In the genomic region with DNA sequence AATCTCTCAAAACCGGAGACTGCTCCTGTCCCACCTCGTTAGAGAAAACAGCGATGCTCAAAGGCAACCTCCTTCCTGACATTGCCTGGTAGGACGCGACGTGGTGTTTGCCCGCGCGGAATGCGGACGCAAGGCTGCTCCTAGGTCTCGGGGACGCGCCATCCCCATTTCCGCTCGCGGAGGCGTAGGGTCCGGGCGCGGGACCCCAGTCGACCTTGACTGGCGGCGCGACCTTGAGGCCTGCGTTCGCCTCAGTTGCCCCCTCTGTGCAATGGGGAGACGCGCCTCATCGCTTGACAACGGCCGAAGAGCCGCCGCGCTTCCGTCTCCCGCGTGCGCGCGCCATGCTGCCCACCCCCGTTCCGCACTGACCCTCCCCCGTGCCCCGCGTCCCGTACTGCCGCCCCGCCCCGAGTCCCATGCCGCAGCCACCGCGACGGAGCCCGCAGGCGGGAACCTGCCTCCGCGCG, we compare ENCODE assay signal across 8 cellular contexts. TPM values are rescaled to one million over a fixed set of nuclear protein-coding genes. Genes with fewer than 3 reads are reported as not detected.
DNase-seq lines count a peak whose midpoint lies in the region; ATAC-seq and TF ChIP-seq lines count a peak whose summit lies in the region.

No MANE protein-coding gene starts in this region.

- H3K27me3 ChIP-seq in cardiac muscle cell = no peaks in the 10 kb centered on the region
- no peaks in the 10 kb centered on the region for H3K27me3 ChIP-seq in psoas muscle (ENCODE audit: insufficient read depth in 3 of 3, low read length in 2 of 3)

- H3K4me3 ChIP-seq in cardiac muscle cell (peak overlapping the region; percentile 62), psoas muscle (peak overlapping the region; percentile 70)

- DNase-seq in activated CD4-positive, alpha-beta T cell treated with anti-CD3 and anti-CD28 coated beads, Interleukin-2, amount 10 ng/mL, durations not matched to agents 24 days and 14 days = no peak
- no peak for DNase-seq in activated CD4-positive, alpha-beta T cell treated with anti-CD3 and anti-CD28 coated beads for 4 hours
- DNase-seq in HFFc6 = peak; percentile 45
- peak; percentile 87 for DNase-seq in NCI-H146 (lab: John Stamatoyannopoulos, UW)
- DNase-seq in cardiac muscle cell (ENCODE audit: low read depth in 1 of 2, low spot score in 1 of 2) = peak; percentile 53 to 59
- DNase-seq in psoas muscle = no peak
- DNase-seq in activated CD4-positive, alpha-beta T cell treated with anti-CD3 and anti-CD28 coated beads, Interleukin-2, amount 50 U/mL, for 1 hour = no peak

- H3K4me3 Mint-ChIP-seq in activated CD4-positive, alpha-beta T cell treated with anti-CD3 and anti-CD28 coated beads, Interleukin-2, amount 10 ng/mL, durations not matched to agents 24 days and 14 days = peak overlapping the region; percentile 98
- H3K4me3 Mint-ChIP-seq in HFFc6 = peak overlapping the region; percentile 98
- peak overlapping the region; percentile 97 for H3K4me3 Mint-ChIP-seq in activated T-helper 17 cell treated with anti-CD3 and anti-CD28 coated beads, Interleukin-2, amount 50 U/mL, for 72 hours

- H3K27ac ChIP-seq in cardiac muscle cell = no peak overlapping the region
- peak overlapping the region; percentile 89 for H3K27ac ChIP-seq in psoas muscle

- H3K36me3 ChIP-seq in cardiac muscle cell (peaks cover 17% of the 10 kb centered on the region), psoas muscle (ENCODE audit: insufficient read depth in 1 of 2, low read depth in 1 of 2) (peaks cover 3 to 26% of the 10 kb centered on the region in 2 donors)

- H3K9me3 Mint-ChIP-seq in activated CD4-positive, alpha-beta T cell treated with anti-CD3 and anti-CD28 coated beads, Interleukin-2, amount 10 ng/mL, durations not matched to agents 24 days and 14 days = no peaks in the 10 kb centered on the region
- peaks cover 5% of the 10 kb centered on the region; the same call in 1 of the 2 replicates for H3K9me3 Mint-ChIP-seq in HFFc6
- H3K9me3 Mint-ChIP-seq in activated T-helper 17 cell treated with anti-CD3 and anti-CD28 coated beads, Interleukin-2, amount 50 U/mL, for 72 hours = no peaks in the 10 kb centered on the region

- intact Hi-C loops in activated CD4-positive, alpha-beta T cell treated with anti-CD3 and anti-CD28 coated beads, Interleukin-2, amount 10 ng/mL, durations not matched to agents 24 days and 14 days (cut with micrococcal nuclease) = loop anchor here (1.0 to 2.0 kb wide), 10 partner anchors 48 to 713 kb away; partner anchors contain the start of genes MYO1G, OGDH, POLM and PURB
- intact Hi-C loops in psoas muscle (cut with DNase I) = loop anchor here in 1 of 2 donors (2.0 to 5.0 kb wide), 3 partner anchors 51 to 209 kb away; partner anchors contain the start of gene OGDH

- H3K9me3 ChIP-seq in cardiac muscle cell (ENCODE audit: low read depth) = no peaks in the 10 kb centered on the region
- H3K9me3 ChIP-seq in psoas muscle = no peaks in the 10 kb centered on the region

- peaks cover 26% of the 10 kb centered on the region for H3K4me1 Mint-ChIP-seq in activated CD4-positive, alpha-beta T cell treated with anti-CD3 and anti-CD28 coated beads, Interleukin-2, amount 10 ng/mL, durations not matched to agents 24 days and 14 days
- peaks cover 49% of the 10 kb centered on the region for H3K4me1 Mint-ChIP-seq in HFFc6 (ENCODE audit: low read depth)
- H3K4me1 Mint-ChIP-seq in activated T-helper 17 cell treated with anti-CD3 and anti-CD28 coated beads, Interleukin-2, amount 50 U/mL, for 72 hours = peaks cover 16% of the 10 kb centered on the region

- H3K27ac Mint-ChIP-seq in activated CD4-positive, alpha-beta T cell treated with anti-CD3 and anti-CD28 coated beads, Interleukin-2, amount 10 ng/mL, durations not matched to agents 24 days and 14 days = peak overlapping the region; percentile 97
- H3K27ac Mint-ChIP-seq in HFFc6 = peak overlapping the region; percentile 98
- H3K27ac Mint-ChIP-seq in activated T-helper 17 cell treated with anti-CD3 and anti-CD28 coated beads, Interleukin-2, amount 50 U/mL, for 72 hours = peak overlapping the region; percentile 89

- H3K4me1 ChIP-seq in cardiac muscle cell (ENCODE audit: low read depth) (peaks cover 10% of the 10 kb centered on the region), psoas muscle (peaks cover 11% of the 10 kb centered on the region)

- 1% methylated on average over 54 to 59 of the region's 59 CpGs for WGBS in psoas muscle, 3 donors

- peak; percentile 44 for ATAC-seq in activated T-helper 17 cell treated with anti-CD3 and anti-CD28 coated beads, Interleukin-2, amount 50 U/mL, for 72 hours (replicated peaks)
- ATAC-seq in psoas muscle = peak in 2 of 4 donors; percentile 6 to 11

- TF ChIP-seq CTCF in HFFc6 (IDR thresholded peaks at IDR 0.05) (no peak), cardiac muscle cell (IDR thresholded peaks at IDR 0.05; ENCODE audit: low read depth, low read length) (no peak), psoas muscle (IDR thresholded peaks at IDR 0.05) (no peak)

- no peaks in the 10 kb centered on the region for H3K27me3 Mint-ChIP-seq in activated CD4-positive, alpha-beta T cell treated with anti-CD3 and anti-CD28 coated beads, Interleukin-2, amount 10 ng/mL, durations not matched to agents 24 days and 14 days
- H3K27me3 Mint-ChIP-seq in HFFc6 (ENCODE audit: insufficient read depth) = peaks cover 15% of the 10 kb centered on the region
- H3K27me3 Mint-ChIP-seq in activated T-helper 17 cell treated with anti-CD3 and anti-CD28 coated beads, Interleukin-2, amount 50 U/mL, for 72 hours = no peaks in the 10 kb centered on the region

- peaks cover 44% of the 10 kb centered on the region for H3K36me3 Mint-ChIP-seq in activated CD4-positive, alpha-beta T cell treated with anti-CD3 and anti-CD28 coated beads, Interleukin-2, amount 10 ng/mL, durations not matched to agents 24 days and 14 days (ENCODE audit: low read depth)
- H3K36me3 Mint-ChIP-seq in HFFc6 (ENCODE audit: low read depth) = peaks cover 34% of the 10 kb centered on the region
- H3K36me3 Mint-ChIP-seq in activated T-helper 17 cell treated with anti-CD3 and anti-CD28 coated beads, Interleukin-2, amount 50 U/mL, for 72 hours (ENCODE audit: low read depth) = peaks cover 48% of the 10 kb centered on the region

RNA-seq across cellular contexts. Expression of gene PPIA, which starts 0.4 kb away (rescaled TPM):
- 2,368 and 2,448 TPM in 2 replicates for total RNA-seq in activated CD4-positive, alpha-beta T cell treated with anti-CD3 and anti-CD28 coated beads, Interleukin-2, amount 10 ng/mL, durations not matched to agents 24 days and 14 days
- 1,000 to 10,000 TPM; 2,348 to 2,538 (median 2,460) TPM for total RNA-seq in HFFc6 (2021; fragmentation: NEBNext Ultra II Directional; extraction: Animal tissue kit (Norgen Biotek cat#: 25700))
- total RNA-seq in activated T-helper 17 cell treated with anti-CD3 and anti-CD28 coated beads, Interleukin-2, amount 50 U/mL, for 72 hours = 1,000 to 10,000 TPM; 1,915 to 2,917 TPM
- 903 and 1,485 TPM in 2 replicates for total RNA-seq in cardiac muscle cell
- 1,946 and 2,579 TPM in 2 replicates for polyA plus RNA-seq in cardiac muscle cell
- total RNA-seq in psoas muscle = 100 to 1,000 TPM; 251 to 725 (median 513) TPM
- polyA plus RNA-seq in psoas muscle = 1,000 to 10,000 TPM; 1,071 to 3,448 (median 1,168) TPM

RNA-seq across cellular contexts. Expression of gene ZMIZ2, which starts 47.4 kb away (rescaled TPM):
- total RNA-seq in activated CD4-positive, alpha-beta T cell treated with anti-CD3 and anti-CD28 coated beads, Interleukin-2, amount 10 ng/mL, durations not matched to agents 24 days and 14 days = 130 and 133 TPM in 2 replicates
- 10 to 100 TPM; 33.2 to 42.4 (median 36.6) TPM for total RNA-seq in HFFc6 (2021; fragmentation: NEBNext Ultra II Directional; extraction: Animal tissue kit (Norgen Biotek cat#: 25700))
- total RNA-seq in activated T-helper 17 cell treated with anti-CD3 and anti-CD28 coated beads, Interleukin-2, amount 50 U/mL, for 72 hours = 100 to 1,000 TPM in 1 of 2 donors, 10 to 100 TPM in 1; 88.7 to 134 TPM
- total RNA-seq in cardiac muscle cell (30.4 and 47.7 TPM in 2 replicates), psoas muscle (10 to 100 TPM; 25.0 to 32.9 (median 28.6) TPM)
- polyA plus RNA-seq in cardiac muscle cell (58.9 and 70.2 TPM in 2 replicates), psoas muscle (10 to 100 TPM; 11.7 to 16.0 (median 15.3) TPM)

RNA-seq across cellular contexts. Expression of gene H2AZ2, which starts 51.8 kb away (rescaled TPM):
- 188 and 192 TPM in 2 replicates for total RNA-seq in activated CD4-positive, alpha-beta T cell treated with anti-CD3 and anti-CD28 coated beads, Interleukin-2, amount 10 ng/mL, durations not matched to agents 24 days and 14 days
- total RNA-seq in HFFc6 (2021; fragmentation: NEBNext Ultra II Directional; extraction: Animal tissue kit (Norgen Biotek cat#: 25700)) = 100 to 1,000 TPM; 128 to 215 (median 185) TPM
- 100 to 1,000 TPM; 156 to 157 TPM for total RNA-seq in activated T-helper 17 cell treated with anti-CD3 and anti-CD28 coated beads, Interleukin-2, amount 50 U/mL, for 72 hours
- total RNA-seq in cardiac muscle cell (219 and 319 TPM in 2 replicates), psoas muscle (100 to 1,000 TPM; 121 to 155 (median 127) TPM)
- polyA plus RNA-seq in cardiac muscle cell (178 and 294 TPM in 2 replicates), psoas muscle (100 to 1,000 TPM in 1 of 3 donors, 10 to 100 TPM in 2; 37.1 to 129 (median 66.5) TPM)

Comparison
In these comparisons a context has a peak if more than half of its experiments do, and no peak if none do; other contexts are left out.
1. DNase-seq: peak in HFFc6 (single experiment), NCI-H146 (single experiment) and cardiac muscle cell (2 of 2); none in activated CD4-positive, alpha-beta T cell treated with anti-CD3 and anti-CD28 coated beads, Interleukin-2, amount 10 ng/mL, durations not matched to agents 24 days and 14 days (single experiment), activated CD4-positive, alpha-beta T cell treated with anti-CD3 and anti-CD28 coated beads for 4 hours (0 of 2), psoas muscle (0 of 2) and activated CD4-positive, alpha-beta T cell treated with anti-CD3 and anti-CD28 coated beads, Interleukin-2, amount 50 U/mL, for 1 hour (single experiment).
2. Peak in every context shown above with its lines, with median percentiles within 50 percentile points of each other: H3K27ac Mint-ChIP-seq and H3K4me3 Mint-ChIP-seq.